Comparison of ENCODE assay signal across 8 cellular contexts in genomic region chr5:53560506-53561191, GRCh38. TPM values are rescaled to one million over a fixed set of nuclear protein-coding genes. Genes with fewer than 3 reads are reported as not detected.
DNase-seq lines count a peak whose midpoint lies in the region; ATAC-seq and TF ChIP-seq lines count a peak whose summit lies in the region.

Gene NDUFS4 (plus strand): TSS chr5:53560639. CDS start chr5:53560663, 24 bp downstream.

- in situ Hi-C loops in GM13977 (cut with MboI; ENCODE audit: low pct_unique_long_range_greater_than_20kb, low sequenced_read_pairs, unreplicated experiment), result no loop called here

- H3K9me3 ChIP-seq in ascending aorta (no peaks in the 10 kb centered on the region), aorta (ENCODE audit: control insufficient read depth, low read length) (no peaks in the 10 kb centered on the region)

- TF ChIP-seq CTCF in GM13977 (IDR thresholded peaks at IDR 0.05; ENCODE audit: extremely low read depth, insufficient read depth, missing control alignments) (no peak), ascending aorta (IDR thresholded peaks at IDR 0.05) (no peak)

- ATAC-seq in HG02870 (IDR thresholded peaks at IDR 0.05; ENCODE audit: unreplicated experiment) (peak; percentile 87), aorta (ENCODE audit: low FRiP score) (peak; percentile 95)

- peak within 1 kb of the TSS; percentile 73 to 80 for H3K27ac ChIP-seq in ascending aorta
- H3K27ac ChIP-seq in rectal smooth muscle tissue (ENCODE audit: low read depth, low read length), result peak within 1 kb of the TSS; percentile 68
- H3K27ac ChIP-seq in aorta (ENCODE audit: low read depth in 1 of 2, low read length in 2 of 2), result peak within 1 kb of the TSS in 1 of 2 donors; percentile 91

- intact Hi-C loops in T-helper 2 cell treated with Interferon-gamma antibody and Interleukin-4, amounts not matched to agents 100 ng/mL and 5 ng/mL, for 36 hours (cut with micrococcal nuclease), result loop anchor here (2.0 kb wide), 1 partner anchor 78 kb away; no protein-coding TSS in a partner anchor
- intact Hi-C loops in ascending aorta (cut with DNase I) (loop anchor here (2.0 to 10.0 kb wide), 2 partner anchors 80 to 754 kb away; partner anchors contain the start of genes ARL15 and FST), aorta (cut with DNase I) (loop anchor here in 1 of 2 donors (5.0 kb wide), 1 partner anchor 83 kb away; no protein-coding TSS in a partner anchor)

- H3K4me3 ChIP-seq in ascending aorta, result peak within 1 kb of the TSS; percentile 78 to 83
- H3K4me3 ChIP-seq in rectal smooth muscle tissue (ENCODE audit: low read length), result peak within 1 kb of the TSS; percentile 88
- H3K4me3 ChIP-seq in aorta (ENCODE audit: low read length in 2 of 2), result peak within 1 kb of the TSS; percentile 83 to 84

- DNase-seq in GM13977 (ENCODE audit: low spot score) (peak; percentile 58), NCI-H1694 (lab: John Stamatoyannopoulos, UW) (peak; percentile 64), ascending aorta (ENCODE audit: low spot score in 2 of 2) (peak; percentile 16 to 89), hepatic stellate cell (ENCODE audit: low spot score) (peak; percentile 54), aorta (peak; percentile 92)

- H3K27me3 ChIP-seq in ascending aorta, result no peaks in the 10 kb centered on the region
- H3K27me3 ChIP-seq in rectal smooth muscle tissue (ENCODE audit: control insufficient read depth, insufficient read depth, low read length), result no peaks in the 10 kb centered on the region
- no peaks in the 10 kb centered on the region for H3K27me3 ChIP-seq in aorta (ENCODE audit: control insufficient read depth in 1 of 2, insufficient read depth in 2 of 2, low read length in 1 of 2)

- H3K9ac ChIP-seq in rectal smooth muscle tissue (ENCODE audit: low read length), result peak within 1 kb of the TSS; percentile 83

- 0 to 1% methylated on average over 30 of the region's 30 CpGs for WGBS in aorta, 2 donors

- no peaks in the 10 kb centered on the region for H3K36me3 ChIP-seq in ascending aorta
- no peaks in the 10 kb centered on the region for H3K36me3 ChIP-seq in rectal smooth muscle tissue (ENCODE audit: control insufficient read depth, insufficient read depth, low read length)
- no peaks in the 10 kb centered on the region for H3K36me3 ChIP-seq in aorta (ENCODE audit: control insufficient read depth in 1 of 2, insufficient read depth in 2 of 2, low read length in 1 of 2)

- H3K4me1 ChIP-seq in ascending aorta (peaks cover 0 to 10% of the 10 kb centered on the region in 2 donors), rectal smooth muscle tissue (ENCODE audit: control insufficient read depth, insufficient read depth, low read length) (peaks cover 3% of the 10 kb centered on the region), aorta (ENCODE audit: control insufficient read depth in 1 of 2, insufficient read depth in 2 of 2, low read length in 2 of 2) (no peaks in the 10 kb centered on the region)

RNA-seq across cellular contexts. Expression of gene NDUFS4, which starts in this region (rescaled TPM):
- total RNA-seq in T-helper 2 cell treated with Interferon-gamma antibody and Interleukin-4, amounts not matched to agents 100 ng/mL and 5 ng/mL, for 36 hours, result 53.0 and 59.1 TPM in 2 replicates
- 3.0 TPM for total RNA-seq in ascending aorta
- 10 to 100 TPM; 56.6 to 60.8 TPM for total RNA-seq in aorta
- 100 to 1,000 TPM in 1 of 2 donors, 10 to 100 TPM in 1; 92.1 to 120 TPM for polyA plus RNA-seq in aorta

Comparison
In these comparisons a context has a peak if more than half of its experiments do, and no peak if none do; other contexts are left out.
1. RNA of gene NDUFS4 (total RNA-seq): 56.6 to 60.8 TPM in aorta and 53.0 to 59.1 TPM in T-helper 2 cell treated with Interferon-gamma antibody and Interleukin-4, amounts not matched to agents 100 ng/mL and 5 ng/mL, for 36 hours; 3.0 TPM in ascending aorta (single experiment); every median in the first group is over 10 times any median in the second.
2. Peak in every context shown above with its lines, with median percentiles within 50 percentile points of each other: DNase-seq and H3K4me3 ChIP-seq.